ENCODE assay signal across 8 cellular contexts in genomic region chr22:36659762-36660509, GRCh38. TPM values are rescaled to one million over a fixed set of nuclear protein-coding genes. Genes with fewer than 3 reads are reported as not detected.
A peak's percentile ranks its signal among the peaks of the same experiment; 100 is the strongest.
DNase-seq lines count a peak whose midpoint lies in the region; ATAC-seq and TF ChIP-seq lines count a peak whose summit lies in the region.
"Had no signal": no experiment of that assay in that cellular context is flagged by ENCODE, and none has a peak within 500 bp of the region (broad histone marks: within the 10 kb centered on the region; RNA-seq: fewer than 3 reads in every experiment).

No MANE protein-coding gene starts in this region.

- TF ChIP-seq POLR2A in prostate gland (IDR thresholded peaks at IDR 0.05), result no peak

- no peaks in the 10 kb centered on the region for H3K36me3 Mint-ChIP-seq in activated T-cell treated with anti-CD3 and anti-CD28 coated beads, Interleukin-2, amount 50 U/mL, for 4 hours (ENCODE audit: insufficient read depth)
- H3K36me3 Mint-ChIP-seq in activated T-helper 1 cell treated with anti-CD3 and anti-CD28 coated beads, Interleukin-12 subunit alpha, Interleukin-12 subunit beta, Interleukin-2, Interleukin-4 antibody, amounts not matched to agents 30 ng/mL and 10 ng/mL and 1 ng/mL, durations not matched to agents 14 hours and 24 hours and 36 hours (ENCODE audit: low read depth), result no peaks in the 10 kb centered on the region

- H3K36me3 ChIP-seq in prostate gland, result no peaks in the 10 kb centered on the region

- peak overlapping the region; percentile 49 to 72 for H3K27ac ChIP-seq in prostate gland
- H3K27ac ChIP-seq: VCaP had no signal

- H3K4me3 ChIP-seq in prostate gland, result no peak overlapping the region

- intact Hi-C loops in prostate gland (cut with DNase I), result no loop called here
- intact Hi-C loops in activated T-helper 1 cell treated with anti-CD3 and anti-CD28 coated beads, Interleukin-12 subunit alpha, Interleukin-12 subunit beta, Interleukin-2, Interleukin-4 antibody, amounts not matched to agents 30 ng/mL and 10 ng/mL and 1 ng/mL, durations not matched to agents 14 hours and 24 hours and 36 hours (cut with micrococcal nuclease), result no loop called here

- no peak overlapping the region for H3K27ac Mint-ChIP-seq in activated T-helper 1 cell treated with anti-CD3 and anti-CD28 coated beads, Interleukin-12 subunit alpha, Interleukin-12 subunit beta, Interleukin-2, Interleukin-4 antibody, amounts not matched to agents 30 ng/mL and 10 ng/mL and 1 ng/mL, durations not matched to agents 14 hours and 24 hours and 36 hours

- H3K9me3 Mint-ChIP-seq in activated T-cell treated with anti-CD3 and anti-CD28 coated beads, Interleukin-2, amount 50 U/mL, for 4 hours, result no peaks in the 10 kb centered on the region
- H3K9me3 Mint-ChIP-seq in activated T-helper 1 cell treated with anti-CD3 and anti-CD28 coated beads, Interleukin-12 subunit alpha, Interleukin-12 subunit beta, Interleukin-2, Interleukin-4 antibody, amounts not matched to agents 30 ng/mL and 10 ng/mL and 1 ng/mL, durations not matched to agents 14 hours and 24 hours and 36 hours, result no peaks in the 10 kb centered on the region

- peaks cover 52% of the 10 kb centered on the region for H3K27me3 Mint-ChIP-seq in activated T-cell treated with anti-CD3 and anti-CD28 coated beads, Interleukin-2, amount 50 U/mL, for 4 hours (ENCODE audit: low read depth)
- peaks cover 9% of the 10 kb centered on the region for H3K27me3 Mint-ChIP-seq in activated T-helper 1 cell treated with anti-CD3 and anti-CD28 coated beads, Interleukin-12 subunit alpha, Interleukin-12 subunit beta, Interleukin-2, Interleukin-4 antibody, amounts not matched to agents 30 ng/mL and 10 ng/mL and 1 ng/mL, durations not matched to agents 14 hours and 24 hours and 36 hours (ENCODE audit: insufficient read depth)

- ATAC-seq in activated T-cell treated with anti-CD3 and anti-CD28 coated beads, Interleukin-2, amount 50 U/mL, for 4 hours, result peak; percentile 74 to 76

- no peaks in the 10 kb centered on the region for H3K9me3 ChIP-seq in prostate gland

- H3K4me1 Mint-ChIP-seq in activated T-cell treated with anti-CD3 and anti-CD28 coated beads, Interleukin-2, amount 50 U/mL, for 4 hours (ENCODE audit: low read depth), result no peaks in the 10 kb centered on the region
- H3K4me1 Mint-ChIP-seq in activated T-helper 1 cell treated with anti-CD3 and anti-CD28 coated beads, Interleukin-12 subunit alpha, Interleukin-12 subunit beta, Interleukin-2, Interleukin-4 antibody, amounts not matched to agents 30 ng/mL and 10 ng/mL and 1 ng/mL, durations not matched to agents 14 hours and 24 hours and 36 hours (ENCODE audit: low read depth), result no peaks in the 10 kb centered on the region

- WGBS in prostate gland, result 5% methylated on average over 19 of the region's 19 CpGs

- peak; percentile 47 for DNase-seq in GM13976 (ENCODE audit: low spot score)
- peak; percentile 23 for DNase-seq in NCI-H2081 treated with DMSO at 0.1 percent for 48 hours (lab: John Stamatoyannopoulos, UW)
- peak; percentile 6 for DNase-seq in activated T-cell treated with anti-CD3 and anti-CD28 coated beads, Interleukin-2, amount 50 U/mL, for 4 hours
- DNase-seq in globus pallidus (ENCODE audit: low spot score), result peak; percentile 92
- peak; percentile 90 for DNase-seq in prostate gland (ENCODE audit: low spot score)
- no peak for DNase-seq in activated T-helper 1 cell treated with anti-CD3 and anti-CD28 coated beads, Interleukin-12 subunit alpha, Interleukin-12 subunit beta, Interleukin-2, Interleukin-4 antibody, amounts not matched to agents 30 ng/mL and 10 ng/mL and 1 ng/mL, durations not matched to agents 14 hours and 24 hours and 36 hours (ENCODE audit: low spot score)
- DNase-seq in activated gamma-delta T cell (lab: John Stamatoyannopoulos, UW), result no peak

- no peaks in the 10 kb centered on the region for H3K27me3 ChIP-seq in prostate gland (replicated peaks; ENCODE audit: insufficient read depth)

- H3K4me1 ChIP-seq in prostate gland (replicated peaks), result peaks cover 9% of the 10 kb centered on the region

- TF ChIP-seq CTCF in GM13976 (IDR thresholded peaks at IDR 0.05; ENCODE audit: borderline replicate concordance, control extremely low read depth, extremely low read depth, insufficient read depth, missing control alignments), result no peak
- peak in 1 of 4 experiments; percentile 3 for TF ChIP-seq CTCF in prostate gland (IDR thresholded peaks at IDR 0.05)

- no peak overlapping the region for H3K4me3 Mint-ChIP-seq in activated T-cell treated with anti-CD3 and anti-CD28 coated beads, Interleukin-2, amount 50 U/mL, for 4 hours
- no peak overlapping the region for H3K4me3 Mint-ChIP-seq in activated T-helper 1 cell treated with anti-CD3 and anti-CD28 coated beads, Interleukin-12 subunit alpha, Interleukin-12 subunit beta, Interleukin-2, Interleukin-4 antibody, amounts not matched to agents 30 ng/mL and 10 ng/mL and 1 ng/mL, durations not matched to agents 14 hours and 24 hours and 36 hours

- in situ Hi-C loops in GM13976 (cut with MboI; ENCODE audit: low sequenced_read_pairs, unreplicated experiment), result no loop called here

RNA-seq across cellular contexts. Expression of gene CACNG2, which starts 43.6 kb away (rescaled TPM):
- not detected for total RNA-seq in activated T-cell treated with anti-CD3 and anti-CD28 coated beads, Interleukin-2, amount 50 U/mL, for 4 hours
- total RNA-seq in prostate gland, result not detected
- not detected in 2 replicates for total RNA-seq in activated T-helper 1 cell treated with anti-CD3 and anti-CD28 coated beads, Interleukin-12 subunit alpha, Interleukin-12 subunit beta, Interleukin-2, Interleukin-4 antibody, amounts not matched to agents 30 ng/mL and 10 ng/mL and 1 ng/mL, durations not matched to agents 14 hours and 24 hours and 36 hours

Comparison
In these comparisons a context has a peak if more than half of its experiments do, and no peak if none do; other contexts are left out.
1. DNase-seq: peak in GM13976 (single experiment), NCI-H2081 treated with DMSO at 0.1 percent for 48 hours (single experiment), activated T-cell treated with anti-CD3 and anti-CD28 coated beads, Interleukin-2, amount 50 U/mL, for 4 hours (single experiment), globus pallidus (single experiment) and prostate gland (single experiment); none in activated T-helper 1 cell treated with anti-CD3 and anti-CD28 coated beads, Interleukin-12 subunit alpha, Interleukin-12 subunit beta, Interleukin-2, Interleukin-4 antibody, amounts not matched to agents 30 ng/mL and 10 ng/mL and 1 ng/mL, durations not matched to agents 14 hours and 24 hours and 36 hours (single experiment) and activated gamma-delta T cell (single experiment).